In genomic region chr22:20650294-20651207, GRCh38 we compare ENCODE assay signal across 18 cellular contexts.
"Had no signal": no experiment of that assay in that cellular context is flagged by ENCODE, and none has a peak within 500 bp of the region (broad histone marks: within the 10 kb centered on the region; RNA-seq: fewer than 3 reads in every experiment).

No MANE protein-coding gene starts in this region.

- H3K4me2 ChIP-seq: SK-N-SH had no signal

- H3K27ac ChIP-seq: dorsolateral prefrontal cortex, esophagus squamous epithelium, parathyroid adenoma, tibial nerve, VCaP had no signal

- H3K9me3 ChIP-seq: esophagus squamous epithelium, SK-N-SH, tibial nerve had no signal

- H3K9ac ChIP-seq: parathyroid adenoma, SK-N-SH had no signal

- DNase-seq: activated CD4-positive, alpha-beta T cell treated with anti-CD3 and anti-CD28 coated beads for 48 hours; dorsolateral prefrontal cortex; esophagus squamous epithelium; foreskin fibroblast; kidney glomerular epithelial cell; SK-N-SH; stimulated activated CD4-positive, alpha-beta T cell treated with anti-CD3 and anti-CD28 coated beads, Interleukin-15, amount 100 ng/mL, for 24 hours; stimulated activated CD4-positive, alpha-beta T cell treated with anti-CD3 and anti-CD28 coated beads, Interleukin-4, amount 100 ng/mL, for 1 hour; stimulated activated naive B cell treated with anti-CD40 and anti-IgM and Interleukin-4, amounts not matched to agents 10 μg/mL and 1 μg/mL and 100 μg/mL, for 72 hours; T-cell had no signal

- H3K9me3 Mint-ChIP-seq: activated T-helper 17 cell treated with anti-CD3 and anti-CD28 coated beads, Interleukin-2, amount 50 U/mL, for 72 hours; mesothelial cell of epicardium; stimulated activated naive B cell treated with anti-CD40 and anti-IgM and Interleukin-4, amounts not matched to agents 10 μg/mL and 1 μg/mL and 100 μg/mL, for 72 hours; T-cell had no signal

- H3K79me2 ChIP-seq: parathyroid adenoma had no signal

- H3K4me1 Mint-ChIP-seq: activated T-helper 17 cell treated with anti-CD3 and anti-CD28 coated beads, Interleukin-2, amount 50 U/mL, for 72 hours; mesothelial cell of epicardium; stimulated activated naive B cell treated with anti-CD40 and anti-IgM and Interleukin-4, amounts not matched to agents 10 μg/mL and 1 μg/mL and 100 μg/mL, for 72 hours; T-cell had no signal

- H3K27me3 Mint-ChIP-seq: activated T-helper 17 cell treated with anti-CD3 and anti-CD28 coated beads, Interleukin-2, amount 50 U/mL, for 72 hours; T-cell had no signal

- FAIRE-seq: endometrium had no signal

- H3K4me3 ChIP-seq: dorsolateral prefrontal cortex, esophagus squamous epithelium, tibial nerve had no signal

- H3K4me3 Mint-ChIP-seq: activated T-helper 17 cell treated with anti-CD3 and anti-CD28 coated beads, Interleukin-2, amount 50 U/mL, for 72 hours; mesothelial cell of epicardium; neural crest cell; stimulated activated naive B cell treated with anti-CD40 and anti-IgM and Interleukin-4, amounts not matched to agents 10 μg/mL and 1 μg/mL and 100 μg/mL, for 72 hours; T-cell had no signal

- H3K27ac Mint-ChIP-seq: activated T-helper 17 cell treated with anti-CD3 and anti-CD28 coated beads, Interleukin-2, amount 50 U/mL, for 72 hours; mesothelial cell of epicardium; stimulated activated naive B cell treated with anti-CD40 and anti-IgM and Interleukin-4, amounts not matched to agents 10 μg/mL and 1 μg/mL and 100 μg/mL, for 72 hours; T-cell had no signal

- H3K27me3 ChIP-seq: dorsolateral prefrontal cortex, esophagus squamous epithelium, tibial nerve had no signal

- H3K36me3 Mint-ChIP-seq: activated naive CD4-positive, alpha-beta T cell treated with anti-CD3 and anti-CD28 coated beads, Interleukin-2, amount 50 U/mL, for 72 hours; mesothelial cell of epicardium; stimulated activated naive B cell treated with anti-CD40 and anti-IgM and Interleukin-4, amounts not matched to agents 10 μg/mL and 1 μg/mL and 100 μg/mL, for 72 hours; T-cell had no signal

- H3K4me1 ChIP-seq: esophagus squamous epithelium, parathyroid adenoma, tibial nerve had no signal

- H3K36me3 ChIP-seq: esophagus squamous epithelium, tibial nerve had no signal

- ATAC-seq: activated naive CD4-positive, alpha-beta T cell treated with anti-CD3 and anti-CD28 coated beads, Interleukin-2, amount 50 U/mL, for 72 hours; activated T-helper 17 cell treated with anti-CD3 and anti-CD28 coated beads, Interleukin-2, amount 50 U/mL, for 72 hours; stimulated activated naive B cell treated with anti-CD40 and anti-IgM and Interleukin-4, amounts not matched to agents 10 μg/mL and 1 μg/mL and 100 μg/mL, for 72 hours; T-cell had no signal

- H2AFZ ChIP-seq: parathyroid adenoma had no signal
